Comparison of ENCODE assay signal across 16 cellular contexts in the genomic region with DNA sequence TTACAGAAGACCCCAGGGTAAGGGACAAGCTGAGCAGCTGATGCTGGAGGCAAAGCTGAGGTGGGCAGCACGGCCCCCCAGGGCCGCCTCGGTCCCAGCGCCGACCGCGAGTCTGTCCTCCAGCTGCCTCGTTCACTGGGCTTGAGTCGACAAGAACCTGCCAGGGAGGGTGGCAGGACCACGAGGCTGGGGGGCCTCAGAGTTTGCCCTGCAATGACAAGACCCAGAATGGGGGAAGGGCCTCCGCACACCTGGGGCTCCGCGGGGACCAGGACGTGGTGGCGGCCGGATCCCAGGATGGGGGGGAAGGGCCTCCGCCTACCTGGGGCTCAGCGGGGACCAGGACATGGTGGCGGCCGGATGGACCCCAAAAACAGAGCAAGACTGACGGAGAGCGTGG. TPM values are rescaled to one million over a fixed set of nuclear protein-coding genes. Genes with fewer than 3 reads are reported as not detected.
A peak's percentile ranks its signal among the peaks of the same experiment; 100 is the strongest.
DNase-seq lines count a peak whose midpoint lies in the region; ATAC-seq and TF ChIP-seq lines count a peak whose summit lies in the region.
"Had no signal": no experiment of that assay in that cellular context is flagged by ENCODE, and none has a peak within 500 bp of the region (broad histone marks: within the 10 kb centered on the region; RNA-seq: fewer than 3 reads in every experiment).

No MANE protein-coding gene starts in this region.

- no peaks in the 10 kb centered on the region for H3K36me3 ChIP-seq in muscle layer of colon (ENCODE audit: insufficient read depth, low read length)
- no peaks in the 10 kb centered on the region for H3K36me3 ChIP-seq in tibial artery
- H3K36me3 ChIP-seq in CD8-positive, alpha-beta memory T cell (ENCODE audit: insufficient read depth, low read length), result no peaks in the 10 kb centered on the region
- H3K36me3 ChIP-seq: HAP-1 had no signal

- no peaks in the 10 kb centered on the region for H3K9me3 ChIP-seq in right cardiac atrium (ENCODE audit: control insufficient read depth, low read length)
- H3K9me3 ChIP-seq in muscle layer of colon (ENCODE audit: low read length), result no peaks in the 10 kb centered on the region
- H3K9me3 ChIP-seq in tibial artery, result no peaks in the 10 kb centered on the region
- no peaks in the 10 kb centered on the region for H3K9me3 ChIP-seq in CD8-positive, alpha-beta memory T cell (ENCODE audit: low read length)
- H3K9me3 ChIP-seq: HAP-1 had no signal

- DNase-seq in right cardiac atrium, result peak; percentile 9 to 62 (median 49)
- no peak for DNase-seq in left ventricle myocardium superior
- peak; percentile 51 for DNase-seq in islet precursor cell
- no peak for DNase-seq in tibial artery
- DNase-seq in CD8-positive, alpha-beta memory T cell, result no peak
- no peak for DNase-seq in putamen (ENCODE audit: low spot score)
- DNase-seq: Calu3; CD4-positive, alpha-beta T cell; DMS79 treated with DMSO at 0.1 percent for 48 hours; GF-D8; GOT3 had no signal

- H3K4me1 ChIP-seq in right cardiac atrium (ENCODE audit: control insufficient read depth, insufficient read depth, low read length) (peaks cover 17% of the 10 kb centered on the region), muscle layer of colon (ENCODE audit: insufficient read depth, low read length) (peaks cover 21% of the 10 kb centered on the region), tibial artery (peaks cover 5 to 48% (median 43%) of the 10 kb centered on the region in 4 donors)
- no peaks in the 10 kb centered on the region for H3K4me1 ChIP-seq in CD8-positive, alpha-beta memory T cell (ENCODE audit: insufficient read depth, low read length)
- H3K4me1 ChIP-seq: HAP-1 had no signal

- intact Hi-C loops in right cardiac atrium (cut with DNase I) (no loop called here), left ventricle myocardium superior (cut with micrococcal nuclease) (no loop called here), tibial artery (cut with DNase I; ENCODE audit: low total_unique reads) (no loop called here)

- no peak overlapping the region for H3K27ac ChIP-seq in right cardiac atrium (ENCODE audit: low read length)
- H3K27ac ChIP-seq in muscle layer of colon (ENCODE audit: low read depth, low read length), result peak overlapping the region; percentile 4
- peak overlapping the region; percentile 0 to 33 for H3K27ac ChIP-seq in tibial artery
- no peak overlapping the region for H3K27ac ChIP-seq in CD8-positive, alpha-beta memory T cell (ENCODE audit: low read depth, low read length)
- H3K27ac ChIP-seq: C4-2B had no signal

- H3K9me3 Mint-ChIP-seq in CD8-positive, alpha-beta memory T cell, result no peaks in the 10 kb centered on the region
- H3K9me3 Mint-ChIP-seq: CD4-positive, alpha-beta T cell had no signal

- no peak overlapping the region for H3K27ac Mint-ChIP-seq in CD8-positive, alpha-beta memory T cell
- H3K27ac Mint-ChIP-seq: B cell; CD4-positive, alpha-beta T cell had no signal

- H3K27me3 ChIP-seq in right cardiac atrium (ENCODE audit: control insufficient read depth, insufficient read depth) (no peaks in the 10 kb centered on the region), muscle layer of colon (ENCODE audit: control insufficient read depth in 1 of 2, insufficient read depth in 2 of 2, low read length in 2 of 2) (no peaks in the 10 kb centered on the region), tibial artery (no peaks in the 10 kb centered on the region)
- H3K27me3 ChIP-seq in CD8-positive, alpha-beta memory T cell (ENCODE audit: insufficient read depth, low read length, poor library complexity, severe bottlenecking), result no peaks in the 10 kb centered on the region

- CTCF ChIA-PET in CD8-positive, alpha-beta memory T cell (lab: Charles Lee), result no interaction called here

- POLR2A ChIA-PET in CD8-positive, alpha-beta memory T cell (lab: Charles Lee), result no interaction called here

- peaks cover 7 to 15% of the 10 kb centered on the region in 2 donors for H3K27me3 Mint-ChIP-seq in CD8-positive, alpha-beta memory T cell

- H3K4me3 ChIP-seq in right cardiac atrium (ENCODE audit: low read length), result no peak overlapping the region
- H3K4me3 ChIP-seq in muscle layer of colon (ENCODE audit: low read depth in 1 of 2, low read length in 2 of 2), result no peak overlapping the region
- H3K4me3 ChIP-seq in tibial artery, result no peak overlapping the region
- no peak overlapping the region for H3K4me3 ChIP-seq in CD8-positive, alpha-beta memory T cell (ENCODE audit: low read length)
- H3K4me3 ChIP-seq: HAP-1 had no signal

- H3K4me3 Mint-ChIP-seq in CD8-positive, alpha-beta memory T cell, result no peak overlapping the region
- H3K4me3 Mint-ChIP-seq: B cell; CD4-positive, alpha-beta T cell had no signal

- WGBS in right cardiac atrium, result 93% methylated on average over 22 of the region's 22 CpGs

- H3K4me1 Mint-ChIP-seq in CD8-positive, alpha-beta memory T cell, result peaks cover 7 to 8% (median 7%) of the 10 kb centered on the region in 3 donors

- no peaks in the 10 kb centered on the region for H3K36me3 Mint-ChIP-seq in CD8-positive, alpha-beta memory T cell

- H3K9ac ChIP-seq in muscle layer of colon (ENCODE audit: low read length), result no peak overlapping the region

- no peak for TF ChIP-seq CTCF in tibial artery (IDR thresholded peaks at IDR 0.05)

- ATAC-seq in right cardiac atrium (no peak), left ventricle myocardium superior (no peak), GM19324 (IDR thresholded peaks at IDR 0.05; ENCODE audit: low FRiP score, unreplicated experiment) (no peak)

RNA-seq across cellular contexts. Expression of gene COL18A1, which starts 53.9 kb away (rescaled TPM):
- total RNA-seq in right cardiac atrium (100 to 1,000 TPM in 1 of 4 donors, 10 to 100 TPM in 3; 63.5 to 134 (median 84.6) TPM), left ventricle myocardium superior (52.4 TPM)
- polyA plus RNA-seq in right cardiac atrium, result 52.3 TPM
- 1 to 10 TPM; 1.9 to 2.2 TPM for total RNA-seq in CD8-positive, alpha-beta memory T cell
- 4.7 TPM for polyA plus RNA-seq in CD8-positive, alpha-beta memory T cell

Comparison
In these comparisons a context has a peak if more than half of its experiments do, and no peak if none do; other contexts are left out.
1. DNase-seq: peak in right cardiac atrium (3 of 3) and islet precursor cell (single experiment); none in left ventricle myocardium superior (single experiment), tibial artery (0 of 2), CD8-positive, alpha-beta memory T cell (0 of 5) and putamen (single experiment).
2. H3K27ac ChIP-seq: peak in muscle layer of colon (single experiment) and tibial artery (2 of 2); none in right cardiac atrium (single experiment) and CD8-positive, alpha-beta memory T cell (single experiment).
3. RNA of gene COL18A1, which starts 53.9 kb away (total RNA-seq): 63.5 to 134 TPM in right cardiac atrium and 52.4 TPM in left ventricle myocardium superior (single experiment); 1.9 to 2.2 TPM in CD8-positive, alpha-beta memory T cell; every median in the first group is over 10 times any median in the second.